ENCODE assay signal across 1 cellular context in the genomic region with DNA sequence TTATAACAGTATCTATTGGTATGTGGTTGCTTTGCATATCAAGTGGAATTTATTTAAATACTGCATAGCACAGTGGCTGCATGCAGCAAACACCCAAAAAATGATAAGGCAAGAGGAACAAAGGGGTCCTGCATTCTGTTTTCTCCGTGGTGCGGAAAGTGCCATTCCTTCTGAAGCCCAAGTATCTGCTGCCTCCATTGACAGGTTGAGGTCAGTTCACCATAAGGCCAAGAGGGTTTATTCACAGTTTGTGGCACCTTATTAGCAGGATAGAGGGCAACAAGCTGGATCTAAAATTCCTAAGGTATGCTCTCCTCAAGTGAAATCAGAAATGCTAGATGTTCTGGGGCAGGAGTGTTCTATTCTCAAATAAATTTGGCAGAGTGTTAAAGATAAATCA.
TF ChIP-seq lines count a peak whose summit lies in the region.

No MANE protein-coding gene starts in this region.

TF ChIP-seq in GM23338, 12 proteins besides CTCF, POLR2A, EP300 and RAD21 (continued from another document):
- TF ChIP-seq STAT1 (IDR thresholded peaks at IDR 0.05; ENCODE audit: unreplicated experiment), result no peak
